ENCODE assay signal across 20 cellular contexts in the genomic region with DNA sequence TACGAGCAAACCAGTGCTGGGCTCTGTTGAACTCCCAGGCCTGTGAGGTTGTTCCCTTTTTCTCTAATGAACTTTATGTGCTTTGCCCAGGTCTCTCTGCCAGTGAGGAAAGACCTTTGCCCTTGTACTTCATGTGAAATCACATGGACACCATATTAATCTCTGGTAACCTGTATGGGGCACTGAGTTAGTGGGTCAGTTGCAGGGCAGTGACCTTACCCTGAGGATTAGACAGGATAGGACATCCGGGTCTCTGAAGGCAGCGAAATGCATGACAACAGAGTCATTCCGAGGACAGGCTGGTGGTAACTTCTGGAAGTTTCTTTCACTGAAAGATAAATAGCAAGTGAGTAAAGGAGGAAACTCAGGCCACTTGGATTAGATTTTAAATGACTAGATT.
DNase-seq lines count a peak whose midpoint lies in the region; ATAC-seq and TF ChIP-seq lines count a peak whose summit lies in the region.
"Had no signal": no experiment of that assay in that cellular context is flagged by ENCODE, and none has a peak within 500 bp of the region (broad histone marks: within the 10 kb centered on the region; RNA-seq: fewer than 3 reads in every experiment).

No MANE protein-coding gene starts in this region.

- TF ChIP-seq CTCF in MCF 10A (IDR thresholded peaks at IDR 0.05; ENCODE audit: unreplicated experiment) = no peak
- TF ChIP-seq CTCF in mammary epithelial cell (conservative IDR thresholded peaks at IDR 0.05 in 1 of 2, IDR thresholded peaks at IDR 0.05 in 1 of 2; ENCODE audit: extremely low read depth in 1 of 2, insufficient read depth in 1 of 2, low read depth in 1 of 2, low read length in 2 of 2) = no peak
- TF ChIP-seq CTCF in esophagus squamous epithelium (IDR thresholded peaks at IDR 0.05) = no peak
- no peak for TF ChIP-seq CTCF in sigmoid colon (IDR thresholded peaks at IDR 0.05)
- no peak for TF ChIP-seq CTCF in upper lobe of right lung (IDR thresholded peaks at IDR 0.05)

- ATAC-seq in upper lobe of right lung (peak; percentile 1), GM21381 (IDR thresholded peaks at IDR 0.05; ENCODE audit: unreplicated experiment) (no peak)
- ATAC-seq: activated CD8-positive, alpha-beta memory T cell treated with anti-CD3 and anti-CD28 coated beads, Interleukin-2, amount 10 ng/mL, durations not matched to agents 7 days and 5 days had no signal

- H2AFZ ChIP-seq in mammary epithelial cell (ENCODE audit: low read depth, low read length) = no peak overlapping the region

- H3K27ac Mint-ChIP-seq in MCF 10A (ENCODE audit: low read depth, unreplicated experiment) = peak overlapping the region; percentile 99
- H3K27ac Mint-ChIP-seq: activated CD8-positive, alpha-beta memory T cell treated with anti-CD3 and anti-CD28 coated beads, Interleukin-2, amount 10 ng/mL, durations not matched to agents 7 days and 5 days; H9; memory B cell; nephron progenitor cell had no signal

- no peaks in the 10 kb centered on the region for H4K20me1 ChIP-seq in mammary epithelial cell (ENCODE audit: insufficient read depth, low read length)

- no peaks in the 10 kb centered on the region for H3K79me2 ChIP-seq in mammary epithelial cell (ENCODE audit: insufficient read depth, low read length)

- no peaks in the 10 kb centered on the region for H3K36me3 ChIP-seq in mammary epithelial cell (ENCODE audit: insufficient read depth, low read length)
- H3K36me3 ChIP-seq in esophagus squamous epithelium = peaks cover 0 to 23% (median 4%) of the 10 kb centered on the region in 3 donors
- peaks cover 15 to 33% (median 22%) of the 10 kb centered on the region in 4 donors for H3K36me3 ChIP-seq in sigmoid colon
- H3K36me3 ChIP-seq in upper lobe of right lung = peaks cover 23% of the 10 kb centered on the region
- no peaks in the 10 kb centered on the region for H3K36me3 ChIP-seq in MG63
- H3K36me3 ChIP-seq: SJSA1 had no signal

- H3K27me3 Mint-ChIP-seq in MCF 10A (ENCODE audit: insufficient read depth, unreplicated experiment) = no peaks in the 10 kb centered on the region
- H3K27me3 Mint-ChIP-seq: activated CD8-positive, alpha-beta memory T cell treated with anti-CD3 and anti-CD28 coated beads, Interleukin-2, amount 10 ng/mL, durations not matched to agents 7 days and 5 days; memory B cell had no signal

- no peak overlapping the region for H3K4me2 ChIP-seq in mammary epithelial cell (ENCODE audit: insufficient read depth, low read depth, low read length)

- intact Hi-C loops in MCF 10A (cut with micrococcal nuclease) = no loop called here
- intact Hi-C loops in mammary epithelial cell (cut with micrococcal nuclease) = no loop called here
- intact Hi-C loops in esophagus squamous epithelium (cut with DNase I) = no loop called here
- intact Hi-C loops in sigmoid colon (cut with DNase I) = no loop called here
- intact Hi-C loops in upper lobe of right lung (cut with DNase I) = no loop called here

- BruUV-seq in MCF 10A (replicated peaks; lab: Mats Ljungman, UMichigan) (no TSS peak), mammary epithelial cell (replicated peaks; lab: Mats Ljungman, UMichigan) (no TSS peak)

- H3K4me3 Mint-ChIP-seq in MCF 10A (ENCODE audit: unreplicated experiment) = no peak overlapping the region
- H3K4me3 Mint-ChIP-seq: activated CD8-positive, alpha-beta memory T cell treated with anti-CD3 and anti-CD28 coated beads, Interleukin-2, amount 10 ng/mL, durations not matched to agents 7 days and 5 days; H9; memory B cell; nephron progenitor cell had no signal

- H3K4me1 Mint-ChIP-seq in MCF 10A (ENCODE audit: insufficient read depth, unreplicated experiment) = peaks cover 79% of the 10 kb centered on the region

- CTCF ChIA-PET in MCF 10A (lab: Yijun Ruan, JAX) = no interaction called here
- CTCF ChIA-PET in mammary epithelial cell (lab: Charles Lee; ENCODE audit: low non-redundant PET) = no interaction called here

- H3K9me3 Mint-ChIP-seq in MCF 10A (ENCODE audit: unreplicated experiment) = no peaks in the 10 kb centered on the region
- H3K9me3 Mint-ChIP-seq: H9, memory B cell, nephron progenitor cell had no signal

- H3K4me3 ChIP-seq in mammary epithelial cell (replicated peaks in 1 of 3; ENCODE audit: insufficient read depth in 1 of 3, low read depth in 2 of 3, low read length in 3 of 3) (no peak overlapping the region), esophagus squamous epithelium (no peak overlapping the region), sigmoid colon (no peak overlapping the region), upper lobe of right lung (no peak overlapping the region), MG63 (no peak overlapping the region)
- H3K4me3 ChIP-seq: SJSA1 had no signal

- TF ChIP-seq EP300 in sigmoid colon (IDR thresholded peaks at IDR 0.05) = no peak

- H3K27ac ChIP-seq in mammary epithelial cell (ENCODE audit: insufficient read depth, low read depth, low read length) = no peak overlapping the region
- H3K27ac ChIP-seq in esophagus squamous epithelium = peak overlapping the region; percentile 84 to 99 (median 97)
- H3K27ac ChIP-seq in sigmoid colon = peak overlapping the region; percentile 94 to 99 (median 97)
- H3K27ac ChIP-seq in upper lobe of right lung = peak overlapping the region; percentile 85
- H3K27ac ChIP-seq: HL-60, SJSA1 had no signal

- no peak for TF ChIP-seq POLR2A in esophagus squamous epithelium (IDR thresholded peaks at IDR 0.05)
- no peak for TF ChIP-seq POLR2A in sigmoid colon (IDR thresholded peaks at IDR 0.05)

- H3K9me3 ChIP-seq in mammary epithelial cell (replicated peaks; ENCODE audit: insufficient read depth, low read length) = no peaks in the 10 kb centered on the region
- H3K9me3 ChIP-seq in esophagus squamous epithelium = no peaks in the 10 kb centered on the region
- no peaks in the 10 kb centered on the region for H3K9me3 ChIP-seq in sigmoid colon
- H3K9me3 ChIP-seq in upper lobe of right lung = no peaks in the 10 kb centered on the region
- no peaks in the 10 kb centered on the region for H3K9me3 ChIP-seq in MG63
- H3K9me3 ChIP-seq: SJSA1 had no signal

- peaks cover 21% of the 10 kb centered on the region for H3K4me1 ChIP-seq in mammary epithelial cell (ENCODE audit: insufficient read depth, low read length)
- peaks cover 32 to 97% (median 68%) of the 10 kb centered on the region in 3 donors for H3K4me1 ChIP-seq in esophagus squamous epithelium
- H3K4me1 ChIP-seq in sigmoid colon = peaks cover 0 to 97% (median 91%) of the 10 kb centered on the region in 4 donors
- peaks cover 80% of the 10 kb centered on the region for H3K4me1 ChIP-seq in upper lobe of right lung
- H3K4me1 ChIP-seq: SJSA1 had no signal

- H3K36me3 Mint-ChIP-seq in MCF 10A (ENCODE audit: insufficient read depth, unreplicated experiment) = peaks cover 96% of the 10 kb centered on the region
- H3K36me3 Mint-ChIP-seq: activated CD8-positive, alpha-beta memory T cell treated with anti-CD3 and anti-CD28 coated beads, Interleukin-2, amount 10 ng/mL, durations not matched to agents 7 days and 5 days; memory B cell had no signal

- in situ Hi-C loops in mammary epithelial cell (cut with MboI; ENCODE audit: low sequenced_read_pairs in 2 of 2) = no loop called here

- H3K27me3 ChIP-seq in mammary epithelial cell (ENCODE audit: insufficient read depth, low read length) (no peaks in the 10 kb centered on the region), esophagus squamous epithelium (no peaks in the 10 kb centered on the region), sigmoid colon (no peaks in the 10 kb centered on the region), upper lobe of right lung (no peaks in the 10 kb centered on the region), MG63 (peaks cover 3% of the 10 kb centered on the region)
- H3K27me3 ChIP-seq: SJSA1 had no signal

- dilution Hi-C loops in mammary epithelial cell (cut with HindIII; ENCODE audit: low sequenced_read_pairs) = no loop called here

- no peak overlapping the region for H3K9ac ChIP-seq in mammary epithelial cell (ENCODE audit: insufficient read depth, low read length)

- WGBS in mammary epithelial cell (ENCODE audit: low coverage, missing lambda C conversion rate) = 99% methylated on average over 4 of the region's 4 CpGs
- WGBS in esophagus squamous epithelium, 2 donors = 93 to 96% methylated on average over 2 to 4 of the region's 4 CpGs
- 92 to 93% methylated on average over 4 of the region's 4 CpGs for WGBS in sigmoid colon, 2 donors

- DNase-seq in MCF 10A (ENCODE audit: unreplicated experiment) (no peak), mammary epithelial cell (no peak), esophagus squamous epithelium (lab: John Stamatoyannopoulos, UW) (no peak), sigmoid colon (peak; percentile 52), upper lobe of right lung (no peak), iPS-NIHi7 (ENCODE audit: extremely low spot score) (no peak), MG63 (no peak)
- DNase-seq: activated CD8-positive, alpha-beta memory T cell treated with anti-CD3 and anti-CD28 coated beads, Interleukin-2, amount 10 ng/mL, durations not matched to agents 7 days and 5 days; amniotic stem cell; C1 segment of cervical spinal cord; foreskin fibroblast; H9; NCI-H2029; NCI-H524; nephron progenitor cell; T1000 had no signal

- POLR2A ChIA-PET in MCF 10A (lab: Yijun Ruan, JAX) = no interaction called here
